In genomic region chr2:99576775-99577174, GRCh38 we compare ENCODE assay signal across 34 cellular contexts.
"Had no signal": no experiment of that assay in that cellular context is flagged by ENCODE, and none has a peak within 500 bp of the region (broad histone marks: within the 10 kb centered on the region; RNA-seq: fewer than 3 reads in every experiment).

No MANE protein-coding gene starts in this region.

- H3K36me3 Mint-ChIP-seq: activated CD4-positive, alpha-beta memory T cell treated with anti-CD3 and anti-CD28 coated beads for 36 hours; activated naive CD4-positive, alpha-beta T cell treated with anti-CD3 and anti-CD28 coated beads, Interleukin-2, amount 10 ng/mL, durations not matched to agents 7 days and 5 days; activated naive CD8-positive, alpha-beta T cell had no signal

- H3K27ac Mint-ChIP-seq: activated B cell treated with CpG ODN at 0.5 μM for 24 hours; activated CD4-positive, alpha-beta memory T cell treated with anti-CD3 and anti-CD28 coated beads for 36 hours; activated naive CD4-positive, alpha-beta T cell treated with anti-CD3 and anti-CD28 coated beads, Interleukin-2, amount 10 ng/mL, durations not matched to agents 7 days and 5 days; activated naive CD8-positive, alpha-beta T cell; activated naive CD8-positive, alpha-beta T cell treated with anti-CD3 and anti-CD28 coated beads, Interleukin-2, amount 50 U/mL, for 24 hours had no signal

- H3K4me3 ChIP-seq: PC-9 had no signal

- H3K4me3 Mint-ChIP-seq: activated B cell treated with CpG ODN at 0.5 μM for 24 hours; activated CD4-positive, alpha-beta memory T cell treated with anti-CD3 and anti-CD28 coated beads for 36 hours; activated naive CD4-positive, alpha-beta T cell treated with anti-CD3 and anti-CD28 coated beads, Interleukin-2, amount 10 ng/mL, durations not matched to agents 7 days and 5 days; activated naive CD8-positive, alpha-beta T cell; activated naive CD8-positive, alpha-beta T cell treated with anti-CD3 and anti-CD28 coated beads, Interleukin-2, amount 50 U/mL, for 24 hours; brain had no signal

- H2AFZ ChIP-seq: PC-9 had no signal

- H3K4me1 Mint-ChIP-seq: activated B cell treated with CpG ODN at 0.5 μM for 24 hours; activated naive CD4-positive, alpha-beta T cell treated with anti-CD3 and anti-CD28 coated beads, Interleukin-2, amount 10 ng/mL, durations not matched to agents 7 days and 5 days; activated naive CD8-positive, alpha-beta T cell treated with anti-CD3 and anti-CD28 coated beads, Interleukin-2, amount 50 U/mL, for 24 hours had no signal

- DNase-seq: activated B cell treated with CpG ODN at 0.5 μM for 24 hours; activated CD4-positive, alpha-beta memory T cell treated with anti-CD3 and anti-CD28 coated beads for 36 hours; activated CD4-positive, alpha-beta T cell treated with anti-CD3 and anti-CD28 coated beads for 4 hours; activated CD4-positive, alpha-beta T cell treated with anti-CD3 and anti-CD28 coated beads, Interleukin-2, amount 50 U/mL, for 1 hour; activated CD4-positive, CD25-positive, alpha-beta regulatory T cell treated with anti-CD3 and anti-CD28 coated beads, Interleukin-2, amount 50 U/mL, for 72 hours; activated CD8-positive, alpha-beta memory T cell treated with anti-CD3 and anti-CD28 coated beads, Interleukin-2, amount 50 U/mL, for 4 hours; activated effector memory CD4-positive, alpha-beta T cell treated with Interleukin-2 at 50 U/mL for 16 hours; activated naive CD4-positive, alpha-beta T cell treated with anti-CD3 and anti-CD28 coated beads, Interleukin-2, amount 10 ng/mL, durations not matched to agents 7 days and 5 days; activated naive CD8-positive, alpha-beta T cell treated with anti-CD3 and anti-CD28 coated beads, Interleukin-2, amount 50 U/mL, for 24 hours; activated T-cell treated with anti-CD3 and anti-CD28 coated beads, Interleukin-2, amount 50 U/mL, for 48 hours; anterior cingulate cortex; caudate nucleus; cerebellar nuclear complex; Kasumi-1; KG1; MM.1S; NCI-H1092 treated with DMSO at 0.1 percent for 48 hours; NCI-H1436; NCI-H1694; NCI-H1930; NCI-H226; NCI-H446 treated with DMSO at 0.1 percent for 48 hours; NCI-H524; PC-9; SIG-M5; T-helper 1 cell; T-helper 2 cell; T-helper 9 cell had no signal

- H3K27ac ChIP-seq: PC-9, RWPE1, VCaP had no signal

- ATAC-seq: activated naive CD8-positive, alpha-beta T cell treated with anti-CD3 and anti-CD28 coated beads, Interleukin-2, amount 50 U/mL, for 24 hours; Right ventricle myocardium inferior; SK-N-SH treated with all-trans-retinoic acid at 6 μM for 48 hours had no signal

- H3K27me3 Mint-ChIP-seq: activated B cell treated with CpG ODN at 0.5 μM for 24 hours; activated CD4-positive, alpha-beta memory T cell treated with anti-CD3 and anti-CD28 coated beads for 36 hours; activated naive CD4-positive, alpha-beta T cell treated with anti-CD3 and anti-CD28 coated beads, Interleukin-2, amount 10 ng/mL, durations not matched to agents 7 days and 5 days; activated naive CD8-positive, alpha-beta T cell; activated naive CD8-positive, alpha-beta T cell treated with anti-CD3 and anti-CD28 coated beads, Interleukin-2, amount 50 U/mL, for 24 hours; brain had no signal

- H3K9me3 Mint-ChIP-seq: activated B cell treated with CpG ODN at 0.5 μM for 24 hours; activated CD4-positive, alpha-beta memory T cell treated with anti-CD3 and anti-CD28 coated beads for 36 hours; activated naive CD4-positive, alpha-beta T cell treated with anti-CD3 and anti-CD28 coated beads, Interleukin-2, amount 10 ng/mL, durations not matched to agents 7 days and 5 days; activated naive CD8-positive, alpha-beta T cell treated with anti-CD3 and anti-CD28 coated beads, Interleukin-2, amount 50 U/mL, for 24 hours; brain had no signal

- H3K4me2 ChIP-seq: PC-9 had no signal
